Comparison of ENCODE assay signal across 8 cellular contexts in genomic region chr18:13613591-13614317, GRCh38.
DNase-seq lines count a peak whose midpoint lies in the region; ATAC-seq and TF ChIP-seq lines count a peak whose summit lies in the region.
"Had no signal": no experiment of that assay in that cellular context is flagged by ENCODE, and none has a peak within 500 bp of the region (broad histone marks: within the 10 kb centered on the region; RNA-seq: fewer than 3 reads in every experiment).

No MANE protein-coding gene starts in this region.

- peaks cover 0 to 8% of the 10 kb centered on the region in 2 donors for H3K36me3 Mint-ChIP-seq in activated naive CD4-positive, alpha-beta T cell treated with anti-CD3 and anti-CD28 coated beads, Interleukin-2, amount 50 U/mL, for 72 hours

- peaks cover 5% of the 10 kb centered on the region for H3K4me1 ChIP-seq in rectal smooth muscle tissue (ENCODE audit: control insufficient read depth, insufficient read depth, low read length)

- no peaks in the 10 kb centered on the region for H3K9me3 Mint-ChIP-seq in activated naive CD4-positive, alpha-beta T cell treated with anti-CD3 and anti-CD28 coated beads, Interleukin-2, amount 50 U/mL, for 72 hours

- H3K4me3 ChIP-seq in GM12864 (ENCODE audit: low read depth, low read length) (peak overlapping the region; percentile 57), rectal smooth muscle tissue (ENCODE audit: low read length) (peak overlapping the region; percentile 8), foreskin fibroblast (ENCODE audit: low read depth in 1 of 2, low read length in 2 of 2) (no peak overlapping the region)
- H3K4me3 ChIP-seq: gastroesophageal sphincter had no signal

- H3K27me3 ChIP-seq in rectal smooth muscle tissue (ENCODE audit: control insufficient read depth, insufficient read depth, low read length) = no peaks in the 10 kb centered on the region
- H3K27me3 ChIP-seq: gastroesophageal sphincter had no signal

- peak overlapping the region; percentile 76 to 83 for H3K27ac Mint-ChIP-seq in activated naive CD4-positive, alpha-beta T cell treated with anti-CD3 and anti-CD28 coated beads, Interleukin-2, amount 50 U/mL, for 72 hours

- peak; percentile 23 for ATAC-seq in HG03066 (IDR thresholded peaks at IDR 0.05; ENCODE audit: low read depth, unreplicated experiment)
- ATAC-seq in activated naive CD4-positive, alpha-beta T cell treated with anti-CD3 and anti-CD28 coated beads, Interleukin-2, amount 50 U/mL, for 72 hours = no peak

- H3K36me3 ChIP-seq in rectal smooth muscle tissue (ENCODE audit: control insufficient read depth, insufficient read depth, low read length) = no peaks in the 10 kb centered on the region
- H3K36me3 ChIP-seq: gastroesophageal sphincter had no signal

- TF ChIP-seq CTCF in GM12864 (IDR thresholded peaks at IDR 0.05; ENCODE audit: low read depth, low read length, missing control alignments) (no peak), foreskin fibroblast (IDR thresholded peaks at IDR 0.05; ENCODE audit: low read depth, low read length) (no peak)

- no peak overlapping the region for H3K9ac ChIP-seq in rectal smooth muscle tissue (ENCODE audit: low read length)

- no peak for DNase-seq in GM12864 (ENCODE audit: low read depth)
- no peak for DNase-seq in activated naive CD4-positive, alpha-beta T cell treated with anti-CD3 and anti-CD28 coated beads, Interleukin-2, amount 50 U/mL, for 72 hours (ENCODE audit: low spot score in 2 of 2)
- DNase-seq in foreskin fibroblast = no peak
- DNase-seq in islet precursor cell = no peak
- DNase-seq in putamen (ENCODE audit: low spot score) = no peak

- no peak overlapping the region for H3K27ac ChIP-seq in rectal smooth muscle tissue (ENCODE audit: low read depth, low read length)

Comparison
In these comparisons a context has a peak if more than half of its experiments do, and no peak if none do; other contexts are left out.
1. H3K4me3 ChIP-seq: peak in GM12864 (single experiment) and rectal smooth muscle tissue (single experiment); none in foreskin fibroblast (0 of 2).